Comparison of ENCODE assay signal across 8 cellular contexts in genomic region chr3:197750396-197750831, GRCh38. TPM values are rescaled to one million over a fixed set of nuclear protein-coding genes. Genes with fewer than 3 reads are reported as not detected.
DNase-seq lines count a peak whose midpoint lies in the region; ATAC-seq lines count a peak whose summit lies in the region.

No MANE protein-coding gene starts in this region.

- in situ Hi-C loops in ACHN (cut with HindIII; ENCODE audit: low pct_ligation_motif_present, low pct_unique_long_range_greater_than_20kb, low sequenced_read_pairs), result no loop called here

- peaks cover 45% of the 10 kb centered on the region for H3K4me1 Mint-ChIP-seq in activated T-cell treated with anti-CD3 and anti-CD28 coated beads, Interleukin-2, amount 50 U/mL, for 24 hours (ENCODE audit: low read depth)
- H3K4me1 Mint-ChIP-seq in stimulated activated effector memory CD8-positive, alpha-beta T cell treated with anti-CD3 and anti-CD28 coated beads, Interleukin-12 subunit alpha, Interleukin-12 subunit beta, amount 100 ng/mL, for 72 hours, result peaks cover 50% of the 10 kb centered on the region

- no peaks in the 10 kb centered on the region for H3K27me3 Mint-ChIP-seq in activated T-cell treated with anti-CD3 and anti-CD28 coated beads, Interleukin-2, amount 50 U/mL, for 24 hours

- peaks cover 52% of the 10 kb centered on the region for H3K27me3 ChIP-seq in NT2/D1 (ENCODE audit: insufficient read depth, insufficient read length)
- no peaks in the 10 kb centered on the region for H3K27me3 ChIP-seq in esophagus (ENCODE audit: control insufficient read depth in 1 of 2, insufficient read depth in 2 of 2, low read length in 2 of 2)

- H3K4me3 ChIP-seq in NT2/D1 (ENCODE audit: insufficient read length, low read depth) (peak overlapping the region; percentile 71), esophagus (ENCODE audit: low read depth in 1 of 2, low read length in 2 of 2) (peak overlapping the region; percentile 88 to 93)

- H3K4me1 ChIP-seq in NT2/D1 (ENCODE audit: insufficient read depth, insufficient read length) (no peaks in the 10 kb centered on the region), esophagus (ENCODE audit: control insufficient read depth in 2 of 2, insufficient read depth in 2 of 2, low read length in 1 of 2) (no peaks in the 10 kb centered on the region)

- H3K9me3 ChIP-seq in NT2/D1 (ENCODE audit: insufficient read depth, low read length), result no peaks in the 10 kb centered on the region
- peaks cover 0 to 2% of the 10 kb centered on the region in 2 donors for H3K9me3 ChIP-seq in esophagus (ENCODE audit: control insufficient read depth in 2 of 2, insufficient read depth in 1 of 2, low read depth in 1 of 2, low read length in 1 of 2)

- H3K27ac ChIP-seq in esophagus (ENCODE audit: low read depth in 2 of 2, low read length in 1 of 2), result peak overlapping the region; percentile 95 to 98

- peaks cover 12% of the 10 kb centered on the region for H3K36me3 Mint-ChIP-seq in activated T-cell treated with anti-CD3 and anti-CD28 coated beads, Interleukin-2, amount 50 U/mL, for 24 hours (ENCODE audit: low read depth)
- peaks cover 10% of the 10 kb centered on the region for H3K36me3 Mint-ChIP-seq in stimulated activated effector memory CD8-positive, alpha-beta T cell treated with anti-CD3 and anti-CD28 coated beads, Interleukin-12 subunit alpha, Interleukin-12 subunit beta, amount 100 ng/mL, for 72 hours

- WGBS in esophagus, 2 donors, result 0 to 1% methylated on average over 43 of the region's 43 CpGs

- peak overlapping the region; percentile 74 for H3K9ac ChIP-seq in NT2/D1 (ENCODE audit: insufficient read length, low read depth)

- ATAC-seq in GM18867 (IDR thresholded peaks at IDR 0.05; ENCODE audit: unreplicated experiment), result peak; percentile 51
- ATAC-seq in HG03108 (IDR thresholded peaks at IDR 0.05; ENCODE audit: unreplicated experiment), result peak; percentile 38
- ATAC-seq in stimulated activated effector memory CD8-positive, alpha-beta T cell treated with anti-CD3 and anti-CD28 coated beads, Interleukin-12 subunit alpha, Interleukin-12 subunit beta, amount 100 ng/mL, for 72 hours, result peak; percentile 65

- peak overlapping the region; percentile 95 for H3K27ac Mint-ChIP-seq in activated T-cell treated with anti-CD3 and anti-CD28 coated beads, Interleukin-2, amount 50 U/mL, for 24 hours
- peak overlapping the region; percentile 90 for H3K27ac Mint-ChIP-seq in stimulated activated effector memory CD8-positive, alpha-beta T cell treated with anti-CD3 and anti-CD28 coated beads, Interleukin-12 subunit alpha, Interleukin-12 subunit beta, amount 100 ng/mL, for 72 hours

- H3K36me3 ChIP-seq in NT2/D1 (ENCODE audit: insufficient read depth, insufficient read length, low read length) (no peaks in the 10 kb centered on the region), esophagus (ENCODE audit: control insufficient read depth in 2 of 2, insufficient read depth in 2 of 2, low read length in 1 of 2) (no peaks in the 10 kb centered on the region)

- H3K4me3 Mint-ChIP-seq in activated T-cell treated with anti-CD3 and anti-CD28 coated beads, Interleukin-2, amount 50 U/mL, for 24 hours, result peak overlapping the region; percentile 88
- peak overlapping the region; percentile 85 for H3K4me3 Mint-ChIP-seq in stimulated activated effector memory CD8-positive, alpha-beta T cell treated with anti-CD3 and anti-CD28 coated beads, Interleukin-12 subunit alpha, Interleukin-12 subunit beta, amount 100 ng/mL, for 72 hours

- DNase-seq in ACHN (peak; percentile 52), NT2/D1 (ENCODE audit: low read depth, low spot score) (no peak), mucosa of gallbladder (ENCODE audit: low spot score) (peak; percentile 61)
- peak; percentile 70 for DNase-seq in activated T-cell treated with anti-CD3 and anti-CD28 coated beads, Interleukin-2, amount 50 U/mL, for 24 hours
- peak; percentile 37 to 76 for DNase-seq in stimulated activated effector memory CD8-positive, alpha-beta T cell treated with anti-CD3 and anti-CD28 coated beads, Interleukin-12 subunit alpha, Interleukin-12 subunit beta, amount 100 ng/mL, for 72 hours (ENCODE audit: low spot score in 2 of 2)

- no peaks in the 10 kb centered on the region for H3K9me3 Mint-ChIP-seq in activated T-cell treated with anti-CD3 and anti-CD28 coated beads, Interleukin-2, amount 50 U/mL, for 24 hours
- H3K9me3 Mint-ChIP-seq in stimulated activated effector memory CD8-positive, alpha-beta T cell treated with anti-CD3 and anti-CD28 coated beads, Interleukin-12 subunit alpha, Interleukin-12 subunit beta, amount 100 ng/mL, for 72 hours, result no peaks in the 10 kb centered on the region

RNA-seq across cellular contexts. Expression of gene FYTTD1, which starts 0.7 kb away (rescaled TPM):
- polyA plus RNA-seq in esophagus, result 10 to 100 TPM; 11.2 to 17.8 TPM
- 54.6 TPM for total RNA-seq in mucosa of gallbladder

RNA-seq across cellular contexts. Expression of gene RUBCN, which starts 13.7 kb away (rescaled TPM):
- 10 to 100 TPM in 1 of 2 donors, 1 to 10 TPM in 1; 8.2 to 12.6 TPM for polyA plus RNA-seq in esophagus
- 29.3 TPM for total RNA-seq in mucosa of gallbladder

RNA-seq across cellular contexts. Expression of gene LRCH3, which starts 40.6 kb away (rescaled TPM):
- polyA plus RNA-seq in esophagus, result 10 to 100 TPM in 1 of 2 donors, 1 to 10 TPM in 1; 7.0 to 13.1 TPM
- total RNA-seq in mucosa of gallbladder, result 54.0 TPM
